Comparison of ENCODE assay signal across 11 cellular contexts in the genomic region with DNA sequence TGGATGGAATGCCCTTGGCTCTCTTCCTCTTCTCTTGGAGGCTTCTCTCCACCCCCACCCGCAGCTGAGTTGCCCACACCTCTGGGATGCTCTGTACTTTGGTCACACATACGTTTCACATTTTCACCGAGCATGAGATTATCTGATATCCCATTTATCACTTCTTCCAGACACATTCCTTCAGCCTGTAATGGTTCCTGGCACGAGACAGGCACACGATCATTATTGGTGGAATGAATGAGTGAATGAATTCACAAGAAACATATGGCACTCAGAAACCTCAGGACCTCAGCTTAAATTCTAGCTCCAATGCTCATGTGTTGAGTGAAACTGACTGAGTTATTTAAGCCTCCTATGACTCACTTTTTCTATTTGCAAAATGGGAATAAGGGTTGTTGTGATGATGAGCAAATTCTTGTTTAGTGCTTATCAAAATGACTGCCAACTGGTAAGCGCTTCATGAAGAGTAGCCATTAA.
DNase-seq lines count a peak whose midpoint lies in the region; ATAC-seq, FAIRE-seq and TF ChIP-seq lines count a peak whose summit lies in the region.
"Had no signal": no experiment of that assay in that cellular context is flagged by ENCODE, and none has a peak within 500 bp of the region (broad histone marks: within the 10 kb centered on the region; RNA-seq: fewer than 3 reads in every experiment).

No MANE protein-coding gene starts in this region.

- H3K4me1 Mint-ChIP-seq in activated T-cell treated with anti-CD3 and anti-CD28 coated beads, Interleukin-2, amount 50 U/mL, for 4 hours (ENCODE audit: low read depth) = peaks cover 9% of the 10 kb centered on the region
- peaks cover 10% of the 10 kb centered on the region for H3K4me1 Mint-ChIP-seq in type B pancreatic cell (ENCODE audit: unreplicated experiment)

- TF ChIP-seq POLR2A in GM12878 (IDR thresholded peaks at IDR 0.05; ENCODE audit: low read depth, low read length) = no peak

- peak overlapping the region; percentile 17 for H3K27ac Mint-ChIP-seq in type B pancreatic cell
- H3K27ac Mint-ChIP-seq: brain; CD4-positive, alpha-beta memory T cell had no signal

- 0 out of 2 replicates have a peak overlapping the region, but pooled peaks have one; percentile 9 for H3K4me3 ChIP-seq in GM12878

- RAD21 ChIA-PET in GM12878 (lab: Charles Lee; ENCODE audit: unreplicated experiment) = interaction anchor here (1.6 to 2.0 kb wide), 2 partner anchors 58 to 123 kb away, joined by 5 to 6 read pairs; no protein-coding TSS in a partner anchor

- CTCF ChIA-PET in GM12878 (lab: Yijun Ruan, JAX) = interaction anchor here (1.4 kb wide), 1 partner anchor 20 kb away, joined by 3 read pairs; no protein-coding TSS in a partner anchor

- 19% methylated on average over 6 of the region's 6 CpGs for WGBS in GM12878 (ENCODE audit: insufficient coverage, insufficient replicate concordance, low lambda C conversion rate, missing lambda C conversion rate)

- H3K4me1 ChIP-seq in GM12878 (ENCODE audit: control insufficient read depth, insufficient read depth, low read length) = peaks cover 21% of the 10 kb centered on the region

- no peak for TF ChIP-seq EP300 in GM12878 (IDR thresholded peaks at IDR 0.05; ENCODE audit: borderline replicate concordance in 1 of 2, control insufficient read depth in 1 of 2, low read depth in 2 of 2, low read length in 2 of 2)

- H3K9me3 Mint-ChIP-seq in activated T-cell treated with anti-CD3 and anti-CD28 coated beads, Interleukin-2, amount 50 U/mL, for 4 hours = no peaks in the 10 kb centered on the region
- no peaks in the 10 kb centered on the region for H3K9me3 Mint-ChIP-seq in type B pancreatic cell
- H3K9me3 Mint-ChIP-seq: brain; CD4-positive, alpha-beta memory T cell had no signal

- POLR2A ChIA-PET in GM12878 (lab: Charles Lee) = interaction anchor here (1.0 to 3.3 kb wide), 2 partner anchors 13 to 14 kb away, joined by 3 to 15 read pairs; no protein-coding TSS in a partner anchor

- H3K27ac ChIP-seq in GM12878 (ENCODE audit: control insufficient read depth, insufficient read depth) = peak overlapping the region; percentile 84

- no TSS peak for BruUV-seq in GM12878 (replicated peaks; lab: Mats Ljungman, UMichigan)

- FAIRE-seq in GM12878 (lab: Jason Lieb, UNC) = no peak

- no peak for TF ChIP-seq RAD21 in GM12878 (IDR thresholded peaks at IDR 0.05; ENCODE audit: insufficient read depth, low read depth, low read length)

- H3K36me3 ChIP-seq in GM12878 (ENCODE audit: control insufficient read depth in 2 of 2, insufficient read depth in 2 of 2, low read length in 1 of 2) = no peaks in the 10 kb centered on the region

- H2AFZ ChIP-seq in GM12878 (ENCODE audit: control insufficient read depth, low read depth, low read length) = peak overlapping the region; percentile 57

- H3K4me2 ChIP-seq in GM12878 (ENCODE audit: control insufficient read depth, insufficient read depth) = peak overlapping the region; percentile 52

- no peaks in the 10 kb centered on the region for H3K27me3 Mint-ChIP-seq in activated T-cell treated with anti-CD3 and anti-CD28 coated beads, Interleukin-2, amount 50 U/mL, for 4 hours (ENCODE audit: low read depth)
- H3K27me3 Mint-ChIP-seq in type B pancreatic cell = peaks cover 3% of the 10 kb centered on the region
- H3K27me3 Mint-ChIP-seq: CD4-positive, alpha-beta memory T cell had no signal

- intact Hi-C loops in GM12878 (cut with micrococcal nuclease; ENCODE audit: unreplicated experiment) = loop anchor here (5.0 to 10.0 kb wide), 2 partner anchors 244 to 268 kb away; partner anchors contain the start of genes FGGY and JUN

- no peaks in the 10 kb centered on the region for H3K9me3 ChIP-seq in GM12878 (replicated peaks; ENCODE audit: control insufficient read depth, insufficient read depth, low read length)

- in situ Hi-C loops in GM12878 (cut with MboI) = no loop called here

- H3K27me3 ChIP-seq in GM12878 (replicated peaks in 1 of 2; ENCODE audit: control insufficient read depth in 2 of 2, insufficient read depth in 2 of 2, low read length in 1 of 2) = no peaks in the 10 kb centered on the region

- H4K20me1 ChIP-seq in GM12878 (ENCODE audit: control insufficient read depth, insufficient read depth) = no peaks in the 10 kb centered on the region

- no peak for DNase-seq in activated T-cell treated with anti-CD3 and anti-CD28 coated beads, Interleukin-2, amount 50 U/mL, for 4 hours
- no peak for DNase-seq in activated T-cell treated with anti-CD3 and anti-CD28 coated beads, Interleukin-2, amount 50 U/mL, for 1 hour
- DNase-seq in GM12878 (ENCODE audit: low read depth, low spot score) (no peak), type B pancreatic cell (ENCODE audit: extremely low spot score, unreplicated experiment) (no peak), kidney glomerular epithelial cell (lab: John Stamatoyannopoulos, UW) (no peak), iPS-NIHi7 (ENCODE audit: extremely low spot score) (no peak)
- DNase-seq in stimulated activated CD4-positive, alpha-beta T cell treated with anti-CD3 and anti-CD28 coated beads, Interleukin-4, amount 100 ng/mL, for 4 hours = no peak
- DNase-seq: CD4-positive, alpha-beta memory T cell had no signal

- TF ChIP-seq CTCF in GM12878 (IDR thresholded peaks at IDR 0.05 in 2 of 3, conservative IDR thresholded peaks at IDR 0.05 in 1 of 3; ENCODE audit: control insufficient read depth in 2 of 3, extremely low read depth in 1 of 3, insufficient read depth in 1 of 3, low read depth in 3 of 3, low read length in 3 of 3) (no peak), type B pancreatic cell (conservative IDR thresholded peaks at IDR 0.05) (no peak)

- peak; percentile 53 to 62 for ATAC-seq in activated T-cell treated with anti-CD3 and anti-CD28 coated beads, Interleukin-2, amount 50 U/mL, for 4 hours
- ATAC-seq in HG03342 (IDR thresholded peaks at IDR 0.05; ENCODE audit: unreplicated experiment) = peak; percentile 21
- peak; percentile 46 for ATAC-seq in GM12878
- ATAC-seq: Panc1 had no signal

- H3K9ac ChIP-seq in GM12878 (ENCODE audit: control insufficient read depth, insufficient read depth, low read length) = no peak overlapping the region; the same call in 1 of the 2 replicates

- no peaks in the 10 kb centered on the region for H3K79me2 ChIP-seq in GM12878 (ENCODE audit: control insufficient read depth, insufficient read depth, low read length)

- H3K36me3 Mint-ChIP-seq in activated T-cell treated with anti-CD3 and anti-CD28 coated beads, Interleukin-2, amount 50 U/mL, for 4 hours (ENCODE audit: insufficient read depth) = no peaks in the 10 kb centered on the region
- H3K36me3 Mint-ChIP-seq in type B pancreatic cell = no peaks in the 10 kb centered on the region
- H3K36me3 Mint-ChIP-seq: brain had no signal

- no peak overlapping the region for H3K4me3 Mint-ChIP-seq in activated T-cell treated with anti-CD3 and anti-CD28 coated beads, Interleukin-2, amount 50 U/mL, for 4 hours
- H3K4me3 Mint-ChIP-seq in type B pancreatic cell = no peak overlapping the region
- H3K4me3 Mint-ChIP-seq: CD4-positive, alpha-beta memory T cell had no signal

- SMC1A ChIA-PET in GM12878 (lab: Charles Lee; ENCODE audit: uncharacterized antibody, unreplicated experiment) = interaction anchor here (0.8 to 7.3 kb wide), 8 partner anchors 12 to 241 kb away, joined by 3 to 61 read pairs (median 4); no protein-coding TSS in a partner anchor

TF ChIP-seq in GM12878, 131 proteins besides CTCF, POLR2A, EP300 and RAD21 (continues in another document):
- TF ChIP-seq SREBF1 (IDR thresholded peaks at IDR 0.05; ENCODE audit: low read length) (no peak), CREB1 (IDR thresholded peaks at IDR 0.05; ENCODE audit: low read depth) (0 out of 2 replicates have a peak, but pooled peaks have one; percentile 2), E2F4 (IDR thresholded peaks at IDR 0.05; ENCODE audit: low read depth, low read length) (no peak), PAX8 (IDR thresholded peaks at IDR 0.05) (no peak), EED (IDR thresholded peaks at IDR 0.05; ENCODE audit: low read depth) (peak; percentile 42; the same call in 1 of the 2 replicates), RCOR1 (conservative IDR thresholded peaks at IDR 0.05; ENCODE audit: low read depth, low read length) (no peak), ZNF384 (IDR thresholded peaks at IDR 0.05; ENCODE audit: borderline replicate concordance, low read depth, low read length) (no peak), NFIC (IDR thresholded peaks at IDR 0.05; ENCODE audit: low read depth, low read length) (0 out of 2 replicates have a peak, but pooled peaks have one; percentile 31)
- TF ChIP-seq, protein P1, sequence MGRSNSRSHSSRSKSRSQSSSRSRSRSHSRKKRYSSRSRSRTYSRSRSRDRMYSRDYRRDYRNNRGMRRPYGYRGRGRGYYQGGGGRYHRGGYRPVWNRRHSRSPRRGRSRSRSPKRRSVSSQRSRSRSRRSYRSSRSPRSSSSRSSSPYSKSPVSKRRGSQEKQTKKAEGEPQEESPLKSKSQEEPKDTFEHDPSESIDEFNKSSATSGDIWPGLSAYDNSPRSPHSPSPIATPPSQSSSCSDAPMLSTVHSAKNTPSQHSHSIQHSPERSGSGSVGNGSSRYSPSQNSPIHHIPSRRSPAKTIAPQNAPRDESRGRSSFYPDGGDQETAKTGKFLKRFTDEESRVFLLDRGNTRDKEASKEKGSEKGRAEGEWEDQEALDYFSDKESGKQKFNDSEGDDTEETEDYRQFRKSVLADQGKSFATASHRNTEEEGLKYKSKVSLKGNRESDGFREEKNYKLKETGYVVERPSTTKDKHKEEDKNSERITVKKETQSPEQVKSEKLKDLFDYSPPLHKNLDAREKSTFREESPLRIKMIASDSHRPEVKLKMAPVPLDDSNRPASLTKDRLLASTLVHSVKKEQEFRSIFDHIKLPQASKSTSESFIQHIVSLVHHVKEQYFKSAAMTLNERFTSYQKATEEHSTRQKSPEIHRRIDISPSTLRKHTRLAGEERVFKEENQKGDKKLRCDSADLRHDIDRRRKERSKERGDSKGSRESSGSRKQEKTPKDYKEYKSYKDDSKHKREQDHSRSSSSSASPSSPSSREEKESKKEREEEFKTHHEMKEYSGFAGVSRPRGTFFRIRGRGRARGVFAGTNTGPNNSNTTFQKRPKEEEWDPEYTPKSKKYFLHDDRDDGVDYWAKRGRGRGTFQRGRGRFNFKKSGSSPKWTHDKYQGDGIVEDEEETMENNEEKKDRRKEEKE (IDR thresholded peaks at IDR 0.05) = no peak
